ENCODE assay signal across 8 cellular contexts in the genomic region with DNA sequence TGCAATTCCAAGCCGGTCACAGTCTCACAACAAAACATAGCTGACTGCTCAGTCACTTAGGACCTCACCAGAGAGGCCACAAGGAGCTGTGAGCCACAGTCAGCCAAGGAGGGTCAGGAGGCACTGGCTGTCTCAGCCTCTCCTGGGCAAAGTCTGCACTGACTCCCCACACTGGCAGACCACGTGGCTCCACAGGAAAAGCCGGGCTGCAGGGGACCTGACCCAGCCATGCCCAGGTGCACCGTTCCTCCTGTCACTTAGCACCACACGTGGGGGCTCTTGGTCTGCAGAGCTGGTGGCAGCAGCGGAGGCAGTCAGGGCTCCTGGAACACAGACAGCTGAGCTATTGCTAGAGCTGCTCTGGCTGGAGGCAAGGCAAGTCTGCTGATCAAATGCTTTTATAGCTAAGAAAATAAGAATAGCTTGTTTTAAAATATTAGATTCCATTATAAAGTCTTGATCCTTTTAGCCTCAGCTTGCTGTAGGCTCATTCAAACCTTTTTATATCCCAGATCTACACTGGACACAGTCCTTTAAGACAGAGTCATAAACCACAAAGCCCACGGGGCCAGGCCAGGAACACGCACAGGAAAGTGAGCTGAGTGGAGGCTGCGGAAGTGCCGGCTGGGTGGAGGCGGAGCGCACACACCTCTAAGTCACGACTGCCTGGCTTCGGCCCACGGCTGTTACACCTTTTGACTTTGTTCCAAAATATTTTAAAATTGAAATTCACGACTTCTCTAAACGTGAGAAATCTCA.
DNase-seq lines count a peak whose midpoint lies in the region; ATAC-seq and TF ChIP-seq lines count a peak whose summit lies in the region.

No MANE protein-coding gene starts in this region.

- CTCF ChIA-PET in RWPE1 (lab: Yijun Ruan, JAX): interaction anchor here (0.6 kb wide), 2 partner anchors 248 to 305 kb away, joined by 3 read pairs; no protein-coding TSS in a partner anchor

- H2AFZ ChIP-seq in GM23248: peak overlapping the region; percentile 24
- no peak overlapping the region for H2AFZ ChIP-seq in smooth muscle cell (ENCODE audit: low read depth)

- H3K9me2 ChIP-seq in GM23248 (ENCODE audit: insufficient read depth): no peaks in the 10 kb centered on the region

- no peak for TF ChIP-seq POLR2A in lower leg skin (IDR thresholded peaks at IDR 0.05)

- 8 to 13% methylated on average over 17 of the region's 17 CpGs for WGBS in GM23248 (ENCODE audit: low coverage in 1 of 2, low lambda C conversion rate in 2 of 2, missing lambda C conversion rate in 2 of 2), 2 experiments
- 56% methylated on average over 17 of the region's 17 CpGs for WGBS in smooth muscle cell (ENCODE audit: low lambda C conversion rate)
- 8 to 16% methylated on average over 17 of the region's 17 CpGs for WGBS in lower leg skin, 2 donors

- ATAC-seq in GM21737 (IDR thresholded peaks at IDR 0.05; ENCODE audit: unreplicated experiment) (no peak), GM19324 (IDR thresholded peaks at IDR 0.05; ENCODE audit: low FRiP score, unreplicated experiment) (no peak)

- peak; percentile 89 for DNase-seq in GM23248
- DNase-seq in RWPE1 (ENCODE audit: low spot score): no peak
- peak; percentile 57 for DNase-seq in fibroblast of mammary gland (ENCODE audit: low read depth)
- no peak for DNase-seq in smooth muscle cell (lab: John Stamatoyannopoulos, UW; ENCODE audit: unreplicated experiment)
- no peak for DNase-seq in activated CD4-positive, CD25-positive, alpha-beta regulatory T cell treated with anti-CD3 and anti-CD28 coated beads, Interleukin-2, amount 50 U/mL, for 72 hours
- no peak for DNase-seq in lower leg skin (ENCODE audit: low spot score in 2 of 2)

- intact Hi-C loops in lower leg skin (cut with DNase I; ENCODE audit: low total_unique reads): loop anchor here (10.0 kb wide), 1 partner anchor 256 kb away; no protein-coding TSS in a partner anchor

- no peaks in the 10 kb centered on the region for H3K9me3 ChIP-seq in GM23248 (ENCODE audit: low read depth)
- no peaks in the 10 kb centered on the region for H3K9me3 ChIP-seq in smooth muscle cell (replicated peaks; ENCODE audit: low read depth)

- H3K27me3 ChIP-seq in GM23248 (replicated peaks; ENCODE audit: insufficient read depth): no peaks in the 10 kb centered on the region
- H3K27me3 ChIP-seq in smooth muscle cell (ENCODE audit: low read depth): no peaks in the 10 kb centered on the region

- H3K4me1 ChIP-seq in GM23248 (ENCODE audit: insufficient read depth): peaks cover 48% of the 10 kb centered on the region
- peaks cover 11% of the 10 kb centered on the region for H3K4me1 ChIP-seq in smooth muscle cell (ENCODE audit: low read depth)

- peak overlapping the region; percentile 84 for H3K27ac ChIP-seq in GM23248
- H3K27ac ChIP-seq in RWPE1: peak overlapping the region; percentile 2; the same call in 1 of the 2 replicates
- peak overlapping the region; percentile 74 for H3K27ac ChIP-seq in smooth muscle cell (ENCODE audit: low read depth)

- POLR2A ChIA-PET in RWPE1 (lab: Yijun Ruan, JAX; ENCODE audit: low non-redundant PET): no interaction called here

- H3F3A ChIP-seq in GM23248 (ENCODE audit: insufficient read depth) (peaks cover 12% of the 10 kb centered on the region), smooth muscle cell (ENCODE audit: low read depth) (no peaks in the 10 kb centered on the region)

- no peak for TF ChIP-seq CTCF in RWPE1 (conservative IDR thresholded peaks at IDR 0.05; ENCODE audit: low read depth)
- no peak for TF ChIP-seq CTCF in fibroblast of mammary gland (conservative IDR thresholded peaks at IDR 0.05; ENCODE audit: control insufficient read depth, insufficient read depth, low read depth, low read length)
- no peak for TF ChIP-seq CTCF in smooth muscle cell (IDR thresholded peaks at IDR 0.05; ENCODE audit: borderline replicate concordance, insufficient read depth, poor library complexity, severe bottlenecking)
- no peak for TF ChIP-seq CTCF in lower leg skin (IDR thresholded peaks at IDR 0.05)

- H4K20me1 ChIP-seq in GM23248 (ENCODE audit: insufficient read depth) (no peaks in the 10 kb centered on the region), smooth muscle cell (ENCODE audit: low read depth) (no peaks in the 10 kb centered on the region)

- in situ Hi-C loops in GM23248 (cut with MboI): no loop called here

- H3K4me3 ChIP-seq in GM23248 (peak overlapping the region; percentile 60), fibroblast of mammary gland (ENCODE audit: control insufficient read depth, low read depth, low read length) (no peak overlapping the region), smooth muscle cell (no peak overlapping the region), lower leg skin (ENCODE audit: low read depth, poor library complexity, severe bottlenecking) (no peak overlapping the region)

- H3K36me3 ChIP-seq in GM23248 (ENCODE audit: low read depth) (no peaks in the 10 kb centered on the region), smooth muscle cell (ENCODE audit: low read depth) (no peaks in the 10 kb centered on the region)

- H3K79me2 ChIP-seq in GM23248 (ENCODE audit: insufficient read depth) (no peaks in the 10 kb centered on the region), smooth muscle cell (ENCODE audit: low read depth) (no peaks in the 10 kb centered on the region)

- H3K4me2 ChIP-seq in GM23248 (ENCODE audit: unreplicated experiment) (peak overlapping the region; percentile 69), smooth muscle cell (peak overlapping the region; percentile 59)

- H3K9ac ChIP-seq in GM23248: peak overlapping the region; percentile 56; the same call in 1 of the 2 replicates
- peak overlapping the region; percentile 41 for H3K9ac ChIP-seq in smooth muscle cell (ENCODE audit: low read depth)

Comparison
In these comparisons a context has a peak if more than half of its experiments do, and no peak if none do; other contexts are left out.
1. DNase-seq: peak in GM23248 (single experiment) and fibroblast of mammary gland (single experiment); none in RWPE1 (single experiment), smooth muscle cell (single experiment), activated CD4-positive, CD25-positive, alpha-beta regulatory T cell treated with anti-CD3 and anti-CD28 coated beads, Interleukin-2, amount 50 U/mL, for 72 hours (single experiment) and lower leg skin (0 of 2).
2. H3K27ac ChIP-seq: peak in every context shown above with its lines; median percentile 84 in GM23248; 74 in smooth muscle cell; 2 in RWPE1.